8 cellular contexts compared by ENCODE assay signal in genomic region chr7:86939197-86939814, GRCh38.
DNase-seq lines count a peak whose midpoint lies in the region; ATAC-seq and TF ChIP-seq lines count a peak whose summit lies in the region.

No MANE protein-coding gene starts in this region.

- peak; percentile 91 for ATAC-seq in GM19463 (IDR thresholded peaks at IDR 0.05; ENCODE audit: unreplicated experiment)

- H3K27ac ChIP-seq in DOHH2 (ENCODE audit: low read depth, low read length) (no peak overlapping the region), hepatocyte (no peak overlapping the region)

- H3F3A ChIP-seq in DOHH2 (ENCODE audit: control insufficient read depth, insufficient read depth): no peaks in the 10 kb centered on the region

- H2AFZ ChIP-seq in hepatocyte: no peak overlapping the region

- H3K79me2 ChIP-seq in DOHH2 (ENCODE audit: control insufficient read depth, low read length) (no peaks in the 10 kb centered on the region), hepatocyte (no peaks in the 10 kb centered on the region)

- H3K4me1 ChIP-seq in DOHH2 (ENCODE audit: control insufficient read depth, low read length): peaks cover 5% of the 10 kb centered on the region
- no peaks in the 10 kb centered on the region for H3K4me1 ChIP-seq in NT2/D1 (ENCODE audit: insufficient read depth, insufficient read length)
- peaks cover 7% of the 10 kb centered on the region for H3K4me1 ChIP-seq in hepatocyte (ENCODE audit: insufficient read depth)

- H3K4me3 ChIP-seq in DOHH2 (ENCODE audit: low read length) (no peak overlapping the region), NT2/D1 (ENCODE audit: insufficient read length, low read depth) (no peak overlapping the region), hepatocyte (no peak overlapping the region)

- H3K27me3 ChIP-seq in DOHH2 (ENCODE audit: control insufficient read depth, low read length) (no peaks in the 10 kb centered on the region), NT2/D1 (ENCODE audit: insufficient read depth, insufficient read length) (no peaks in the 10 kb centered on the region), hepatocyte (no peaks in the 10 kb centered on the region)

- peak; percentile 43 for DNase-seq in HS-5 (ENCODE audit: low read depth)
- peak; percentile 50 for DNase-seq in NT2/D1 (ENCODE audit: low read depth, low spot score)
- peak; percentile 3 for DNase-seq in amniotic stem cell (lab: John Stamatoyannopoulos, UW)
- DNase-seq in hepatocyte (ENCODE audit: low spot score): peak; percentile 74
- peak; percentile 41 for DNase-seq in stimulated activated CD4-positive, alpha-beta T cell treated with anti-CD3 and anti-CD28 coated beads, Interleukin-2, amount 100 ng/mL, for 4 hours (ENCODE audit: low read depth)
- DNase-seq in ecto neural progenitor cell (ENCODE audit: low spot score): no peak

- H3K9ac ChIP-seq in NT2/D1 (ENCODE audit: insufficient read length, low read depth): no peak overlapping the region

- H3K9me2 ChIP-seq in DOHH2 (replicated peaks; ENCODE audit: control insufficient read depth, low read length) (no peaks in the 10 kb centered on the region), hepatocyte (replicated peaks; ENCODE audit: insufficient read depth) (no peaks in the 10 kb centered on the region)

- peak; percentile 81 for TF ChIP-seq CTCF in DOHH2 (IDR thresholded peaks at IDR 0.05; ENCODE audit: low read depth, low read length, poor library complexity, severe bottlenecking)
- peak; percentile 65 for TF ChIP-seq CTCF in hepatocyte (IDR thresholded peaks at IDR 0.05; ENCODE audit: poor library complexity)

- H3K36me3 ChIP-seq in DOHH2 (ENCODE audit: control insufficient read depth, low read length): peaks cover 26% of the 10 kb centered on the region
- peaks cover 10% of the 10 kb centered on the region for H3K36me3 ChIP-seq in NT2/D1 (ENCODE audit: insufficient read depth, insufficient read length, low read length)
- no peaks in the 10 kb centered on the region for H3K36me3 ChIP-seq in hepatocyte (replicated peaks; ENCODE audit: insufficient read depth, low read depth)

- no peaks in the 10 kb centered on the region for H4K20me1 ChIP-seq in DOHH2 (ENCODE audit: control insufficient read depth, insufficient read depth, low read depth, low read length)
- no peaks in the 10 kb centered on the region for H4K20me1 ChIP-seq in hepatocyte (ENCODE audit: insufficient read depth, poor library complexity, severe bottlenecking)

- 26% methylated on average over 3 of the region's 3 CpGs for WGBS in hepatocyte (ENCODE audit: low lambda C conversion rate, missing lambda C conversion rate)

- no peaks in the 10 kb centered on the region for H3K9me3 ChIP-seq in DOHH2 (ENCODE audit: control insufficient read depth, insufficient read depth, low read length)
- no peaks in the 10 kb centered on the region for H3K9me3 ChIP-seq in NT2/D1 (ENCODE audit: insufficient read depth, low read length)
- no peaks in the 10 kb centered on the region for H3K9me3 ChIP-seq in hepatocyte (ENCODE audit: low read depth)

- H3K4me2 ChIP-seq in DOHH2 (ENCODE audit: low read length): no peak overlapping the region
- no peak overlapping the region for H3K4me2 ChIP-seq in hepatocyte
